ENCODE assay signal across 11 cellular contexts in the genomic region with DNA sequence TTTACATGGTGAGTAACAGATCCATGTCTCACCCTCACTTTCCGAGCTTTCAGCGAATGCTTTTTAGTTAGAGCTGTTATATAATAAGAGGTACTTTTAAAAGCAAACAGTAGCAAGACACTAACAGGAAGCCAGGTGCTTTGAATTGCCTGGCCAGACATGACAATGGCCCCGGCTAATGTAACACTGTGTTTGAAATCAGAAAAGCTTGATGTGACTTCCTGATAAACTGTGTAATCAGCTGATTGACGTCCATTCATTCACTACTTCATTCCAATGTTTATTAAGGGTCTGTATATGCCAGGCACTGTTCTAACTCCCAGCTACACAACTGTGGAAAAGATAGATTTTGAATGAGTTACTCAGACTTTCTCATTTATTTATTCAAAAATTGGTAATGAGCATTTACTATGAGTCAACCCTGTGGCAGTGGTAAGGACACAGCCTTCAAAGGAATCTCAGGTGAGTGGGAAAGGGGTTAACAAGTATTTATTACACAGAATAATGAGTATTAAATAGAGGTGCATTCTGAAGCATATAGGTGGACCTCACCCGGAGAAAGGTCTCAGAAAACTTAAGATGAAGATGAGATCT. TPM values are rescaled to one million over a fixed set of nuclear protein-coding genes. Genes with fewer than 3 reads are reported as not detected.
DNase-seq lines count a peak whose midpoint lies in the region; ATAC-seq, FAIRE-seq and TF ChIP-seq lines count a peak whose summit lies in the region.
"Had no signal": no experiment of that assay in that cellular context is flagged by ENCODE, and none has a peak within 500 bp of the region (broad histone marks: within the 10 kb centered on the region; RNA-seq: fewer than 3 reads in every experiment).

No MANE protein-coding gene starts in this region.

- peaks cover 51% of the 10 kb centered on the region for H3K4me1 Mint-ChIP-seq in astrocyte (ENCODE audit: low read depth, unreplicated experiment)
- H3K4me1 Mint-ChIP-seq in stimulated activated memory B cell treated with anti-CD40 and anti-IgM and Interleukin-4, amounts not matched to agents 10 μg/mL and 1 μg/mL and 100 μg/mL, for 72 hours = no peaks in the 10 kb centered on the region
- no peaks in the 10 kb centered on the region for H3K4me1 Mint-ChIP-seq in CD8-positive, alpha-beta memory T cell

- no peaks in the 10 kb centered on the region for H3K27me3 Mint-ChIP-seq in astrocyte (ENCODE audit: low read depth, unreplicated experiment)
- no peaks in the 10 kb centered on the region for H3K27me3 Mint-ChIP-seq in stimulated activated memory B cell treated with anti-CD40 and anti-IgM and Interleukin-4, amounts not matched to agents 10 μg/mL and 1 μg/mL and 100 μg/mL, for 72 hours
- H3K27me3 Mint-ChIP-seq in CD8-positive, alpha-beta memory T cell = peaks cover 0 to 34% of the 10 kb centered on the region in 2 donors
- H3K27me3 Mint-ChIP-seq: progenitor cell of endocrine pancreas had no signal

- H3K79me2 ChIP-seq in astrocyte (ENCODE audit: insufficient read depth, low read length) = peaks cover 79% of the 10 kb centered on the region
- H3K79me2 ChIP-seq in osteoblast (ENCODE audit: insufficient read depth, low read length) = peaks cover 26% of the 10 kb centered on the region

- H3K9ac ChIP-seq in astrocyte (ENCODE audit: low read length) = peak overlapping the region; percentile 85

- H3K27ac Mint-ChIP-seq in astrocyte (ENCODE audit: unreplicated experiment) = peak overlapping the region; percentile 95
- no peak overlapping the region for H3K27ac Mint-ChIP-seq in stimulated activated memory B cell treated with anti-CD40 and anti-IgM and Interleukin-4, amounts not matched to agents 10 μg/mL and 1 μg/mL and 100 μg/mL, for 72 hours
- no peak overlapping the region for H3K27ac Mint-ChIP-seq in CD8-positive, alpha-beta memory T cell
- H3K27ac Mint-ChIP-seq: activated T-cell treated with anti-CD3 and anti-CD28 coated beads, Interleukin-2, amount 50 U/mL, for 72 hours; progenitor cell of endocrine pancreas had no signal

- no peak overlapping the region for H3K4me3 Mint-ChIP-seq in astrocyte (ENCODE audit: unreplicated experiment)
- H3K4me3 Mint-ChIP-seq in stimulated activated memory B cell treated with anti-CD40 and anti-IgM and Interleukin-4, amounts not matched to agents 10 μg/mL and 1 μg/mL and 100 μg/mL, for 72 hours = no peak overlapping the region
- H3K4me3 Mint-ChIP-seq in CD8-positive, alpha-beta memory T cell = no peak overlapping the region
- H3K4me3 Mint-ChIP-seq: activated T-cell treated with anti-CD3 and anti-CD28 coated beads, Interleukin-2, amount 50 U/mL, for 72 hours had no signal

- no peaks in the 10 kb centered on the region for H3K27me3 ChIP-seq in astrocyte (ENCODE audit: insufficient read depth, low read length)
- H3K27me3 ChIP-seq in osteoblast (ENCODE audit: insufficient read depth, low read length) = no peaks in the 10 kb centered on the region
- H3K27me3 ChIP-seq in CD8-positive, alpha-beta memory T cell (ENCODE audit: insufficient read depth, low read length, poor library complexity, severe bottlenecking) = no peaks in the 10 kb centered on the region

- H2AFZ ChIP-seq in astrocyte (ENCODE audit: low read depth, low read length) = no peak overlapping the region
- H2AFZ ChIP-seq in osteoblast (ENCODE audit: low read length) = no peak overlapping the region

- peak overlapping the region; percentile 96 for H3K27ac ChIP-seq in astrocyte (ENCODE audit: low read depth, low read length)
- peak overlapping the region; percentile 100 for H3K27ac ChIP-seq in osteoblast (ENCODE audit: low read depth, low read length)
- H3K27ac ChIP-seq in CD8-positive, alpha-beta memory T cell (ENCODE audit: low read depth, low read length) = no peak overlapping the region

- DNase-seq in DMS153 (lab: John Stamatoyannopoulos, UW) = peak; percentile 91
- DNase-seq in NCI-H146 treated with DMSO at 0.1 percent for 48 hours (lab: John Stamatoyannopoulos, UW; ENCODE audit: unreplicated experiment) = peak; percentile 83
- DNase-seq in astrocyte (ENCODE audit: low read depth) = peak; percentile 62
- no peak for DNase-seq in osteoblast (ENCODE audit: insufficient read length, low spot score, missing footprints)
- DNase-seq in activated T-cell treated with anti-CD3 and anti-CD28 coated beads for 4 hours = no peak
- no peak for DNase-seq in CD8-positive, alpha-beta memory T cell
- DNase-seq: activated T-cell treated with anti-CD3 and anti-CD28 coated beads, Interleukin-2, amount 50 U/mL, for 72 hours had no signal

- no peaks in the 10 kb centered on the region for H3K9me3 ChIP-seq in astrocyte (ENCODE audit: insufficient read depth, low read depth, low read length)
- H3K9me3 ChIP-seq in osteoblast (ENCODE audit: low read depth, low read length) = no peaks in the 10 kb centered on the region
- no peaks in the 10 kb centered on the region for H3K9me3 ChIP-seq in CD8-positive, alpha-beta memory T cell (ENCODE audit: low read length)

- H4K20me1 ChIP-seq in astrocyte (ENCODE audit: insufficient read depth, low read length) = peaks cover 9% of the 10 kb centered on the region
- no peaks in the 10 kb centered on the region for H4K20me1 ChIP-seq in osteoblast (ENCODE audit: insufficient read depth, low read length)

- H3K4me3 ChIP-seq in astrocyte (ENCODE audit: insufficient read depth, low read depth, low read length) (no peak overlapping the region), osteoblast (ENCODE audit: insufficient read depth, low read length) (no peak overlapping the region)
- H3K4me3 ChIP-seq in CD8-positive, alpha-beta memory T cell (ENCODE audit: low read length) = no peak overlapping the region

- no peak for FAIRE-seq in astrocyte (lab: Jason Lieb, UNC)
- FAIRE-seq: colon had no signal

- peak overlapping the region; percentile 43 for H3K4me2 ChIP-seq in astrocyte (ENCODE audit: low read length)
- no peak overlapping the region for H3K4me2 ChIP-seq in osteoblast (ENCODE audit: insufficient read depth, low read length)

- no peaks in the 10 kb centered on the region for H3K36me3 Mint-ChIP-seq in astrocyte (ENCODE audit: low read depth, unreplicated experiment)
- H3K36me3 Mint-ChIP-seq in stimulated activated memory B cell treated with anti-CD40 and anti-IgM and Interleukin-4, amounts not matched to agents 10 μg/mL and 1 μg/mL and 100 μg/mL, for 72 hours = no peaks in the 10 kb centered on the region
- H3K36me3 Mint-ChIP-seq in CD8-positive, alpha-beta memory T cell = no peaks in the 10 kb centered on the region

- POLR2A ChIA-PET in CD8-positive, alpha-beta memory T cell (lab: Charles Lee) = no interaction called here

- CTCF ChIA-PET in CD8-positive, alpha-beta memory T cell (lab: Charles Lee) = interaction anchor here (1.1 kb wide), 1 partner anchor 10 kb away, joined by 3 read pairs; no protein-coding TSS in a partner anchor

- no peaks in the 10 kb centered on the region for H3K36me3 ChIP-seq in astrocyte (ENCODE audit: insufficient read depth, low read length)
- H3K36me3 ChIP-seq in osteoblast (ENCODE audit: insufficient read depth, low read length) = no peaks in the 10 kb centered on the region
- no peaks in the 10 kb centered on the region for H3K36me3 ChIP-seq in CD8-positive, alpha-beta memory T cell (ENCODE audit: insufficient read depth, low read length)

- TF ChIP-seq CTCF in astrocyte (IDR thresholded peaks at IDR 0.05; ENCODE audit: insufficient read depth, low read depth, low read length) = no peak
- TF ChIP-seq CTCF in osteoblast (IDR thresholded peaks at IDR 0.05; ENCODE audit: extremely low read depth, low read depth, low read length) = no peak

- no peaks in the 10 kb centered on the region for H3K9me3 Mint-ChIP-seq in astrocyte (ENCODE audit: unreplicated experiment)
- H3K9me3 Mint-ChIP-seq in stimulated activated memory B cell treated with anti-CD40 and anti-IgM and Interleukin-4, amounts not matched to agents 10 μg/mL and 1 μg/mL and 100 μg/mL, for 72 hours = peaks cover 5% of the 10 kb centered on the region
- H3K9me3 Mint-ChIP-seq in CD8-positive, alpha-beta memory T cell = no peaks in the 10 kb centered on the region

- ATAC-seq in stimulated activated memory B cell treated with anti-CD40 and anti-IgM and Interleukin-4, amounts not matched to agents 10 μg/mL and 1 μg/mL and 100 μg/mL, for 72 hours = no peak
- no peak for ATAC-seq in GM21737 (IDR thresholded peaks at IDR 0.05; ENCODE audit: unreplicated experiment)
- ATAC-seq: activated T-cell treated with anti-CD3 and anti-CD28 coated beads, Interleukin-2, amount 50 U/mL, for 72 hours had no signal

- H3K4me1 ChIP-seq in astrocyte (ENCODE audit: insufficient read depth, low read length) (peaks cover 62% of the 10 kb centered on the region), osteoblast (ENCODE audit: insufficient read depth, low read length) (peaks cover 55% of the 10 kb centered on the region)
- no peaks in the 10 kb centered on the region for H3K4me1 ChIP-seq in CD8-positive, alpha-beta memory T cell (ENCODE audit: insufficient read depth, low read length)

RNA-seq across cellular contexts. Expression of a gene that starts 26.6 kb away (rescaled TPM):
- 197 and 198 TPM in 2 replicates for total RNA-seq in astrocyte
- total RNA-seq in osteoblast = 80.4 and 119 TPM in 2 replicates
- under 1 TPM; 0.13 to 0.35 TPM for total RNA-seq in CD8-positive, alpha-beta memory T cell
- polyA plus RNA-seq in CD8-positive, alpha-beta memory T cell = not detected

Comparison
In these comparisons a context has a peak if more than half of its experiments do, and no peak if none do; other contexts are left out.
1. DNase-seq: peak in DMS153 (single experiment), NCI-H146 treated with DMSO at 0.1 percent for 48 hours (single experiment) and astrocyte (single experiment); none in osteoblast (single experiment), activated T-cell treated with anti-CD3 and anti-CD28 coated beads for 4 hours (single experiment) and CD8-positive, alpha-beta memory T cell (0 of 5).
2. RNA of a gene that starts 26.6 kb away (total RNA-seq): 197 to 198 TPM in astrocyte and 80.4 to 119 TPM in osteoblast; 0.13 to 0.35 TPM in CD8-positive, alpha-beta memory T cell; every median in the first group is over 10 times any median in the second.